1 cellular context compared by ENCODE assay signal in the genomic region with DNA sequence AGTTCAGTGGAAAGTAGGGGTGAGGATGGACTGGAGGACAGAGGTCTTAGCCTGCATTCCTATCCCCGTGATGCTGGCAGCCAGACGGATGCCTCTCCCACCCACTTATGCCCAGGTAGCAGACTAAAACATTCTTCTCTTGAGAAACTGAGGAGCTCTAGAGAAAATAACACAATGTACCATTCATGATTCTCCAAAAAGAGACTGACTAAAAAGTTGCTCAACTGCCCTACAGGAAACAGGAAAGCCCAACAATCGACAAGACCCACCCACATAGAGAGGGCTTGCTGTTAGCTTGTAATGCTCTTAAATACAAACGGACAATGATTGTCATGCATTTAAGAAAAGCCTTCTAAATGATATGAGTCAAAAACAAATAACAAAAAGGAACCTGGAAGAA.
TF ChIP-seq lines count a peak whose summit lies in the region.

No MANE protein-coding gene starts in this region.

TF ChIP-seq in WTC11, 78 proteins besides CTCF, POLR2A, EP300 and RAD21 (continued from another document):
- TF ChIP-seq, protein P1, sequence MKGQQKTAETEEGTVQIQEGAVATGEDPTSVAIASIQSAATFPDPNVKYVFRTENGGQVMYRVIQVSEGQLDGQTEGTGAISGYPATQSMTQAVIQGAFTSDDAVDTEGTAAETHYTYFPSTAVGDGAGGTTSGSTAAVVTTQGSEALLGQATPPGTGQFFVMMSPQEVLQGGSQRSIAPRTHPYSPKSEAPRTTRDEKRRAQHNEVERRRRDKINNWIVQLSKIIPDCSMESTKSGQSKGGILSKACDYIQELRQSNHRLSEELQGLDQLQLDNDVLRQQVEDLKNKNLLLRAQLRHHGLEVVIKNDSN (CRISPR knock-in tag; IDR thresholded peaks at IDR 0.05): no peak
- no peak for TF ChIP-seq ZNF423 (CRISPR knock-in tag; IDR thresholded peaks at IDR 0.05)
- TF ChIP-seq CBFB (CRISPR knock-in tag; IDR thresholded peaks at IDR 0.05; ENCODE audit: low read depth): no peak
- TF ChIP-seq NFYB (CRISPR knock-in tag; conservative IDR thresholded peaks at IDR 0.05; ENCODE audit: low read depth): no peak
- TF ChIP-seq MXD4 (CRISPR knock-in tag; IDR thresholded peaks at IDR 0.05; ENCODE audit: borderline replicate concordance): no peak
- TF ChIP-seq NR1H2 (CRISPR knock-in tag; IDR thresholded peaks at IDR 0.05): no peak
- TF ChIP-seq, protein P2, sequence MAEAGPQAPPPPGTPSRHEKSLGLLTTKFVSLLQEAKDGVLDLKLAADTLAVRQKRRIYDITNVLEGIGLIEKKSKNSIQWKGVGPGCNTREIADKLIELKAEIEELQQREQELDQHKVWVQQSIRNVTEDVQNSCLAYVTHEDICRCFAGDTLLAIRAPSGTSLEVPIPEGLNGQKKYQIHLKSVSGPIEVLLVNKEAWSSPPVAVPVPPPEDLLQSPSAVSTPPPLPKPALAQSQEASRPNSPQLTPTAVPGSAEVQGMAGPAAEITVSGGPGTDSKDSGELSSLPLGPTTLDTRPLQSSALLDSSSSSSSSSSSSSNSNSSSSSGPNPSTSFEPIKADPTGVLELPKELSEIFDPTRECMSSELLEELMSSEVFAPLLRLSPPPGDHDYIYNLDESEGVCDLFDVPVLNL (CRISPR knock-in tag; IDR thresholded peaks at IDR 0.05; ENCODE audit: borderline replicate concordance, low read depth): no peak
- TF ChIP-seq, protein P3, sequence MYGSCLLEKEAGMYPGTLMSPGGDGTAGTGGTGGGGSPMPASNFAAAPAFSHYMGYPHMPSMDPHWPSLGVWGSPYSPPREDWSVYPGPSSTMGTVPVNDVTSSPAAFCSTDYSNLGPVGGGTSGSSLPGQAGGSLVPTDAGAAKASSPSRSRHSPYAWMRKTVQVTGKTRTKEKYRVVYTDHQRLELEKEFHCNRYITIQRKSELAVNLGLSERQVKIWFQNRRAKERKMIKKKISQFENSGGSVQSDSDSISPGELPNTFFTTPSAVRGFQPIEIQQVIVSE (CRISPR knock-in tag; IDR thresholded peaks at IDR 0.05; ENCODE audit: borderline replicate concordance): no peak
- TF ChIP-seq, protein P4, sequence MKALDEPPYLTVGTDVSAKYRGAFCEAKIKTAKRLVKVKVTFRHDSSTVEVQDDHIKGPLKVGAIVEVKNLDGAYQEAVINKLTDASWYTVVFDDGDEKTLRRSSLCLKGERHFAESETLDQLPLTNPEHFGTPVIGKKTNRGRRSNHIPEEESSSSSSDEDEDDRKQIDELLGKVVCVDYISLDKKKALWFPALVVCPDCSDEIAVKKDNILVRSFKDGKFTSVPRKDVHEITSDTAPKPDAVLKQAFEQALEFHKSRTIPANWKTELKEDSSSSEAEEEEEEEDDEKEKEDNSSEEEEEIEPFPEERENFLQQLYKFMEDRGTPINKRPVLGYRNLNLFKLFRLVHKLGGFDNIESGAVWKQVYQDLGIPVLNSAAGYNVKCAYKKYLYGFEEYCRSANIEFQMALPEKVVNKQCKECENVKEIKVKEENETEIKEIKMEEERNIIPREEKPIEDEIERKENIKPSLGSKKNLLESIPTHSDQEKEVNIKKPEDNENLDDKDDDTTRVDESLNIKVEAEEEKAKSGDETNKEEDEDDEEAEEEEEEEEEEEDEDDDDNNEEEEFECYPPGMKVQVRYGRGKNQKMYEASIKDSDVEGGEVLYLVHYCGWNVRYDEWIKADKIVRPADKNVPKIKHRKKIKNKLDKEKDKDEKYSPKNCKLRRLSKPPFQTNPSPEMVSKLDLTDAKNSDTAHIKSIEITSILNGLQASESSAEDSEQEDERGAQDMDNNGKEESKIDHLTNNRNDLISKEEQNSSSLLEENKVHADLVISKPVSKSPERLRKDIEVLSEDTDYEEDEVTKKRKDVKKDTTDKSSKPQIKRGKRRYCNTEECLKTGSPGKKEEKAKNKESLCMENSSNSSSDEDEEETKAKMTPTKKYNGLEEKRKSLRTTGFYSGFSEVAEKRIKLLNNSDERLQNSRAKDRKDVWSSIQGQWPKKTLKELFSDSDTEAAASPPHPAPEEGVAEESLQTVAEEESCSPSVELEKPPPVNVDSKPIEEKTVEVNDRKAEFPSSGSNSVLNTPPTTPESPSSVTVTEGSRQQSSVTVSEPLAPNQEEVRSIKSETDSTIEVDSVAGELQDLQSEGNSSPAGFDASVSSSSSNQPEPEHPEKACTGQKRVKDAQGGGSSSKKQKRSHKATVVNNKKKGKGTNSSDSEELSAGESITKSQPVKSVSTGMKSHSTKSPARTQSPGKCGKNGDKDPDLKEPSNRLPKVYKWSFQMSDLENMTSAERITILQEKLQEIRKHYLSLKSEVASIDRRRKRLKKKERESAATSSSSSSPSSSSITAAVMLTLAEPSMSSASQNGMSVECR (CRISPR knock-in tag; IDR thresholded peaks at IDR 0.05; ENCODE audit: borderline replicate concordance): no peak
- TF ChIP-seq, protein P5, sequence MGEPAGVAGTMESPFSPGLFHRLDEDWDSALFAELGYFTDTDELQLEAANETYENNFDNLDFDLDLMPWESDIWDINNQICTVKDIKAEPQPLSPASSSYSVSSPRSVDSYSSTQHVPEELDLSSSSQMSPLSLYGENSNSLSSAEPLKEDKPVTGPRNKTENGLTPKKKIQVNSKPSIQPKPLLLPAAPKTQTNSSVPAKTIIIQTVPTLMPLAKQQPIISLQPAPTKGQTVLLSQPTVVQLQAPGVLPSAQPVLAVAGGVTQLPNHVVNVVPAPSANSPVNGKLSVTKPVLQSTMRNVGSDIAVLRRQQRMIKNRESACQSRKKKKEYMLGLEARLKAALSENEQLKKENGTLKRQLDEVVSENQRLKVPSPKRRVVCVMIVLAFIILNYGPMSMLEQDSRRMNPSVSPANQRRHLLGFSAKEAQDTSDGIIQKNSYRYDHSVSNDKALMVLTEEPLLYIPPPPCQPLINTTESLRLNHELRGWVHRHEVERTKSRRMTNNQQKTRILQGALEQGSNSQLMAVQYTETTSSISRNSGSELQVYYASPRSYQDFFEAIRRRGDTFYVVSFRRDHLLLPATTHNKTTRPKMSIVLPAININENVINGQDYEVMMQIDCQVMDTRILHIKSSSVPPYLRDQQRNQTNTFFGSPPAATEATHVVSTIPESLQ (CRISPR knock-in tag; IDR thresholded peaks at IDR 0.05): no peak
